Comparison of ENCODE assay signal across 8 cellular contexts in the genomic region with DNA sequence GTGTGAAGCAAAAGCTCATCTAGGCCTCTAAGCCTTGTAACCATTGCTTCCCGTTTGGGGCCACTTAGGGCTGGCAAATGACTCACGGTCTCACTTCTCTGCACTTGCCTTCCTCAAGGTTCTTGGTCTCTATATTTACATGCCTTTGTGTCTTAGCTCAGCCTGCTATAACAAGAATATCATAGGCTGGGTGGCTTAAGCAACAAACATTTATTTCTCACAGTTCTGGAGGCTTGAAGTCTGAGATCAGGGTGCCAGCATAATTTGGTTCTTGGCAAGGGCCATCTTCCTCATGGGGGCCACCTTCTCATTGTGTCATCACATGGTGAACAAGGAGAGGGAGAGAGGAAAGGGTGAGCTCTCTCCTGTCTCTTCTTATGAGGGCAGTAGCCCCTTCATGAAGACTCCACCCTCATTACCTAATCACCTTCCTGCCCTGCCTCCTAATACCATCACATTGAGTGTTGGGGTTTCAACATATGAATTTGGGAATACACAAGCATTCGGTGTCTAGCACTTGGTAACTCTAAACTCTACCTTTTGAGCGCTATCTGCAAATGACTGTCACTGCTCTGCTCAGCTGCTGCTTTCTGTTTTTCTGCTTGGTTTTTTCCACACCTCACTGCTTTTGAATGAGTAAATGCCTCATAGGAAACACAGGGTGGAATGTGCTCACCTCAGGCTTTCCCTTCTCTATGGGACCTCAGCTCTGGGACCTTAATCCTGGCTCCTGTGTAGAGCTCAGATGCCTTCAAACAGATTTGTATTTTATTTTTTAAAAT. TPM values are rescaled to one million over a fixed set of nuclear protein-coding genes. Genes with fewer than 3 reads are reported as not detected.
DNase-seq lines count a peak whose midpoint lies in the region; ATAC-seq and TF ChIP-seq lines count a peak whose summit lies in the region.

No MANE protein-coding gene starts in this region.

- H4K20me1 ChIP-seq in SK-N-SH (ENCODE audit: insufficient read depth) (no peaks in the 10 kb centered on the region), hepatocyte (ENCODE audit: insufficient read depth, poor library complexity, severe bottlenecking) (no peaks in the 10 kb centered on the region)

- H3K4me1 ChIP-seq in SK-N-SH (ENCODE audit: control insufficient read depth in 1 of 2, insufficient read depth in 2 of 2, low read depth in 1 of 2, low read length in 1 of 2) (peaks cover 0 to 34% of the 10 kb centered on the region in 2 experiments; a peak in 2 of 4 replicates), hepatocyte (ENCODE audit: insufficient read depth) (no peaks in the 10 kb centered on the region)

- no peak for TF ChIP-seq CTCF in GM12864 (IDR thresholded peaks at IDR 0.05; ENCODE audit: low read depth, low read length, missing control alignments)
- no peak for TF ChIP-seq CTCF in SK-N-SH (IDR thresholded peaks at IDR 0.05)
- TF ChIP-seq CTCF in hepatocyte (IDR thresholded peaks at IDR 0.05; ENCODE audit: poor library complexity): no peak

- H3K27ac Mint-ChIP-seq in activated naive CD4-positive, alpha-beta T cell treated with anti-CD3 and anti-CD28 coated beads, Interleukin-2, amount 10 ng/mL, durations not matched to agents 7 days and 5 days: no peak overlapping the region

- no peak for TF ChIP-seq RAD21 in SK-N-SH (IDR thresholded peaks at IDR 0.05; ENCODE audit: low read length)

- ATAC-seq in HG02610 (IDR thresholded peaks at IDR 0.05; ENCODE audit: unreplicated experiment): peak; percentile 82

- H2AFZ ChIP-seq in SK-N-SH (ENCODE audit: low read depth) (no peak overlapping the region), hepatocyte (no peak overlapping the region)

- TF ChIP-seq EP300 in SK-N-SH (IDR thresholded peaks at IDR 0.05; ENCODE audit: borderline replicate concordance in 1 of 2, low read depth in 1 of 2, low read length in 1 of 2): no peak

- H3K9ac ChIP-seq in SK-N-SH: peak overlapping the region; percentile 20; the same call in 1 of the 2 replicates

- H3K36me3 ChIP-seq in SK-N-SH (replicated peaks in 1 of 2; ENCODE audit: control insufficient read depth in 1 of 2, insufficient read depth in 2 of 2, low read length in 1 of 2): no peaks in the 10 kb centered on the region
- no peaks in the 10 kb centered on the region for H3K36me3 ChIP-seq in hepatocyte (replicated peaks; ENCODE audit: insufficient read depth, low read depth)

- H3K27ac ChIP-seq in SK-N-SH (ENCODE audit: low read depth in 2 of 2, low read length in 1 of 2): peak overlapping the region in 1 of 2 experiments; percentile 63; a peak in 3 of 4 replicates
- peak overlapping the region; percentile 38 for H3K27ac ChIP-seq in hepatocyte

- WGBS in SK-N-SH (ENCODE audit: low lambda C conversion rate): 74% methylated on average over 4 of the region's 4 CpGs
- WGBS in hepatocyte (ENCODE audit: low lambda C conversion rate, missing lambda C conversion rate): 75% methylated on average over 4 of the region's 4 CpGs

- POLR2A ChIA-PET in SK-N-SH (lab: Yijun Ruan, JAX): no interaction called here

- H3K9me2 ChIP-seq in SK-N-SH (no peaks in the 10 kb centered on the region), hepatocyte (replicated peaks; ENCODE audit: insufficient read depth) (no peaks in the 10 kb centered on the region)

- H3K4me3 ChIP-seq in GM12864 (ENCODE audit: low read depth, low read length) (no peak overlapping the region), SK-N-SH (ENCODE audit: low read depth in 2 of 2, low read length in 1 of 2) (no peak overlapping the region), hepatocyte (no peak overlapping the region)

- CTCF ChIA-PET in SK-N-SH (lab: Yijun Ruan, JAX): interaction anchor here (0.7 kb wide), 1 partner anchor 113 kb away, joined by 3 read pairs; no protein-coding TSS in a partner anchor
- CTCF ChIA-PET in activated naive CD4-positive, alpha-beta T cell treated with anti-CD3 and anti-CD28 coated beads, Interleukin-2, amount 10 ng/mL, durations not matched to agents 7 days and 5 days (lab: Charles Lee): interaction anchor here (1.1 kb wide), 1 partner anchor 57 kb away, joined by 3 read pairs; no protein-coding TSS in a partner anchor

- no peaks in the 10 kb centered on the region for H3K36me3 Mint-ChIP-seq in activated naive CD4-positive, alpha-beta T cell treated with anti-CD3 and anti-CD28 coated beads, Interleukin-2, amount 10 ng/mL, durations not matched to agents 7 days and 5 days

- peaks cover 31% of the 10 kb centered on the region for H3F3A ChIP-seq in SK-N-SH (replicated peaks; ENCODE audit: insufficient read depth)

- H3K9me3 Mint-ChIP-seq in activated naive CD4-positive, alpha-beta T cell treated with anti-CD3 and anti-CD28 coated beads, Interleukin-2, amount 10 ng/mL, durations not matched to agents 7 days and 5 days: no peaks in the 10 kb centered on the region

- H3K27me3 ChIP-seq in SK-N-SH (ENCODE audit: insufficient read depth): no peaks in the 10 kb centered on the region
- H3K27me3 ChIP-seq in hepatocyte: no peaks in the 10 kb centered on the region

- no peaks in the 10 kb centered on the region for H3K79me2 ChIP-seq in SK-N-SH (ENCODE audit: insufficient read depth)
- H3K79me2 ChIP-seq in hepatocyte: no peaks in the 10 kb centered on the region

- DNase-seq in GM12864 (ENCODE audit: low read depth) (peak; percentile 47), SK-N-SH (no peak), hepatocyte (ENCODE audit: low spot score) (no peak), DMS 273 treated with DMSO at 0.1 percent for 48 hours (lab: John Stamatoyannopoulos, UW) (no peak), RPMI8226 (no peak), NCI-H146 (lab: John Stamatoyannopoulos, UW) (no peak)
- no peak for DNase-seq in activated naive CD4-positive, alpha-beta T cell treated with anti-CD3 and anti-CD28 coated beads, Interleukin-2, amount 10 ng/mL, durations not matched to agents 7 days and 5 days

- H3K9me3 ChIP-seq in SK-N-SH (no peaks in the 10 kb centered on the region), hepatocyte (ENCODE audit: low read depth) (no peaks in the 10 kb centered on the region)

- H3K4me2 ChIP-seq in SK-N-SH (no peak overlapping the region; the same call in 1 of the 2 replicates), hepatocyte (no peak overlapping the region)

- H3K27me3 Mint-ChIP-seq in activated naive CD4-positive, alpha-beta T cell treated with anti-CD3 and anti-CD28 coated beads, Interleukin-2, amount 10 ng/mL, durations not matched to agents 7 days and 5 days: peaks cover 4% of the 10 kb centered on the region

- H3K4me1 Mint-ChIP-seq in activated naive CD4-positive, alpha-beta T cell treated with anti-CD3 and anti-CD28 coated beads, Interleukin-2, amount 10 ng/mL, durations not matched to agents 7 days and 5 days: no peaks in the 10 kb centered on the region

- H3K4me3 Mint-ChIP-seq in activated naive CD4-positive, alpha-beta T cell treated with anti-CD3 and anti-CD28 coated beads, Interleukin-2, amount 10 ng/mL, durations not matched to agents 7 days and 5 days: no peak overlapping the region

TF ChIP-seq in SK-N-SH, 30 proteins besides CTCF, POLR2A, EP300 and RAD21:
- no peak for TF ChIP-seq ELF1 (IDR thresholded peaks at IDR 0.05)
- TF ChIP-seq, protein P1, sequence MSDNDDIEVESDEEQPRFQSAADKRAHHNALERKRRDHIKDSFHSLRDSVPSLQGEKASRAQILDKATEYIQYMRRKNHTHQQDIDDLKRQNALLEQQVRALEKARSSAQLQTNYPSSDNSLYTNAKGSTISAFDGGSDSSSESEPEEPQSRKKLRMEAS (IDR thresholded peaks at IDR 0.05; ENCODE audit: low read depth): peak; percentile 44; the same call in 1 of the 2 replicates
TF ChIP-seq in SK-N-SH: peak in this region for 1.

RNA-seq across cellular contexts. Expression of a gene that starts 16.2 kb away (rescaled TPM):
- polyA plus RNA-seq in SK-N-SH (2012; rRNA removed) (22.0 and 25.5 TPM in 2 replicates), hepatocyte (10.3 and 13.1 TPM in 2 replicates)
- 6.5 and 11.4 TPM in 2 replicates for polyA plus RNA-seq in SK-N-SH (2012; cell fraction: cytosol; rRNA removed)
- 106 and 111 TPM in 2 replicates for polyA plus RNA-seq in SK-N-SH (2012; cell fraction: nucleus; rRNA removed)
- total RNA-seq in hepatocyte: 16.1 and 16.2 TPM in 2 replicates
